Comparison of ENCODE assay signal across 8 cellular contexts in the genomic region with DNA sequence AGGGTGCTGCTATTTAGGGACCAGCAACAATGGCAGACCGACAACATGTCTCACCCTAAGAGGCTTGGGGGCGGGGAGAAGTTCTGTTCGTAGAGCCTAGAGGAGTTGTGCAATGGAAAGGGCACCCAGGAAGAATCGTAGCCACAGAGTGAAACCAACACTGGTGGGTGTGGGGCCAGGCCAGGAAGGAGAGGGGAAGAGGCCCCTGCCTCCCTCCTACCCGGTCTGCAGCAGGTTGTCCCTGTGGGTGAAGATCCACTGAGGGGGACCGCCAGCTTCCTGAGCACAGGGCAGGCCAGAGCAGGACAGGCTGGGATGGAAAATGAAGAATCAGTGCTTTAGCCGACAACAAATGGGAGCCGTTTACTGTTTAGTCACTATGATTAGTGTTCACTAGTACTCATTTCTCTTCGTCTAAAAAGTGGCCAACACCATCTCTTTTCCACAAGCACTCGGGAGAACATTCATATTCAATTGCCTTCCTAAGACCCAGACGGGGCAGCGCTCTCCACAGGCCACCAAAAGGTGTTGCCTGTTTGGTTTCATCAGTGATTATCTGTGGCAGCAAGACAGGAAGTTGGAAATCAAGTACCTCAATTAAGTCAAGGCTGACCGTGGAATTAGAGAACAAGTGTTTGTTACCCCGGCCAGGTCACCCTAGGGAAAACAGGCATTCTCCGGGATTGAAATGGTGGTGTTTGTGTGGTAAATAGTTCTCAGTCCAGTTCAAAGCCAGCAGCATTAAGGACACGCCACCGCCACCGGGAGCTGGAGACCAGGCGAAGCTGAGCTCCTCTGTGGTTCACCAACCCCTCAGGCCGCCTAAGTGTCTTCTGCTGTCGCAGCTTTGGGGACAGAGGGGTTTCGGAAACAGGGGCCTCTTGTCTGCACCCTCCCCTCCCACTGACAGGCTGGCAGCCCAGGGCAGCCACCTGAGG. TPM values are rescaled to one million over a fixed set of nuclear protein-coding genes. Genes with fewer than 3 reads are reported as not detected.
DNase-seq lines count a peak whose midpoint lies in the region; ATAC-seq and TF ChIP-seq lines count a peak whose summit lies in the region.

No MANE protein-coding gene starts in this region.

- no peaks in the 10 kb centered on the region for H3K9me3 ChIP-seq in right lobe of liver

- peaks cover 0 to 32% (median 6%) of the 10 kb centered on the region in 4 donors for H3K4me1 ChIP-seq in right lobe of liver

- no peak for TF ChIP-seq CTCF in AG04449 (IDR thresholded peaks at IDR 0.05; ENCODE audit: insufficient read depth, low read length, missing control alignments)
- TF ChIP-seq CTCF in MCF 10A (IDR thresholded peaks at IDR 0.05; ENCODE audit: unreplicated experiment), result no peak
- no peak for TF ChIP-seq CTCF in right lobe of liver (IDR thresholded peaks at IDR 0.05)

- CTCF ChIA-PET in AG04449 (lab: Yijun Ruan, JAX) (no interaction called here), MCF 10A (lab: Yijun Ruan, JAX) (no interaction called here)

- DNase-seq in AG04449 (ENCODE audit: low read depth, low spot score) (no peak), MCF 10A (ENCODE audit: unreplicated experiment) (no peak), right lobe of liver (no peak), NCI-H2029 (lab: John Stamatoyannopoulos, UW) (no peak), NCI-H1092 (lab: John Stamatoyannopoulos, UW) (no peak)
- peak; percentile 21 to 41 (median 28) for DNase-seq in stimulated activated CD4-positive, alpha-beta T cell treated with anti-CD3 and anti-CD28 coated beads, TNF-alpha, amount 100 ng/mL, for 4 hours (ENCODE audit: low read depth in 3 of 3)

- peaks cover 4% of the 10 kb centered on the region for H3K27me3 Mint-ChIP-seq in T-helper 1 cell treated with Interleukin-12 subunit alpha and Interleukin-12 subunit beta and Interleukin-4 antibody, amounts not matched to agents 30 μg/mL and 1 μg/mL, for 36 hours (ENCODE audit: low read depth)
- no peaks in the 10 kb centered on the region for H3K27me3 Mint-ChIP-seq in MCF 10A (ENCODE audit: insufficient read depth, unreplicated experiment)

- H3K27ac ChIP-seq in right lobe of liver, result peak overlapping the region; percentile 91 to 94 (median 94)

- ATAC-seq in HG02870 (IDR thresholded peaks at IDR 0.05; ENCODE audit: unreplicated experiment), result peak; percentile 5
- ATAC-seq in right lobe of liver, result peak in 3 of 4 donors; percentile 1 to 4 (median 3)

- intact Hi-C loops in MCF 10A (cut with micrococcal nuclease) (no loop called here), right lobe of liver (cut with DNase I) (no loop called here)

- no peaks in the 10 kb centered on the region for H3K9me3 Mint-ChIP-seq in T-helper 1 cell treated with Interleukin-12 subunit alpha and Interleukin-12 subunit beta and Interleukin-4 antibody, amounts not matched to agents 30 μg/mL and 1 μg/mL, for 36 hours
- H3K9me3 Mint-ChIP-seq in MCF 10A (ENCODE audit: unreplicated experiment), result no peaks in the 10 kb centered on the region

- POLR2A ChIA-PET in AG04449 (lab: Yijun Ruan, JAX), result no interaction called here
- POLR2A ChIA-PET in MCF 10A (lab: Yijun Ruan, JAX), result interaction anchor here (1.6 to 1.7 kb wide), 2 partner anchors 30 to 101 kb away, joined by 3 to 4 read pairs; no protein-coding TSS in a partner anchor

- H3K36me3 Mint-ChIP-seq in T-helper 1 cell treated with Interleukin-12 subunit alpha and Interleukin-12 subunit beta and Interleukin-4 antibody, amounts not matched to agents 30 μg/mL and 1 μg/mL, for 36 hours (ENCODE audit: low read depth), result peaks cover 4% of the 10 kb centered on the region
- H3K36me3 Mint-ChIP-seq in MCF 10A (ENCODE audit: insufficient read depth, unreplicated experiment), result no peaks in the 10 kb centered on the region

- peak overlapping the region; percentile 84 for H3K4me3 Mint-ChIP-seq in T-helper 1 cell treated with Interleukin-12 subunit alpha and Interleukin-12 subunit beta and Interleukin-4 antibody, amounts not matched to agents 30 μg/mL and 1 μg/mL, for 36 hours
- H3K4me3 Mint-ChIP-seq in MCF 10A (ENCODE audit: unreplicated experiment), result peak overlapping the region; percentile 85

- BruUV-seq in MCF 10A (replicated peaks; lab: Mats Ljungman, UMichigan), result TSS peak; percentile 53

- H3K27me3 ChIP-seq in right lobe of liver, result no peaks in the 10 kb centered on the region

- H3K4me1 Mint-ChIP-seq in T-helper 1 cell treated with Interleukin-12 subunit alpha and Interleukin-12 subunit beta and Interleukin-4 antibody, amounts not matched to agents 30 μg/mL and 1 μg/mL, for 36 hours (ENCODE audit: low read depth), result peaks cover 42% of the 10 kb centered on the region
- peaks cover 27% of the 10 kb centered on the region for H3K4me1 Mint-ChIP-seq in MCF 10A (ENCODE audit: insufficient read depth, unreplicated experiment)

- no peaks in the 10 kb centered on the region for H3K36me3 ChIP-seq in right lobe of liver

- TF ChIP-seq POLR2A in right lobe of liver (IDR thresholded peaks at IDR 0.05), result no peak

- H3K4me3 ChIP-seq in AG04449 (ENCODE audit: low read depth, low read length), result peak overlapping the region; percentile 70
- H3K4me3 ChIP-seq in right lobe of liver, result peak overlapping the region; percentile 81 to 90 (median 84)

- whole genome bisulfite sequencing in right lobe of liver (ENCODE audit: insufficient coverage, low coverage, low lambda C conversion rate, missing lambda C conversion rate), result 21% methylated on average over 11 of the region's 22 CpGs

- H3K27ac Mint-ChIP-seq in T-helper 1 cell treated with Interleukin-12 subunit alpha and Interleukin-12 subunit beta and Interleukin-4 antibody, amounts not matched to agents 30 μg/mL and 1 μg/mL, for 36 hours, result peak overlapping the region; percentile 93
- H3K27ac Mint-ChIP-seq in MCF 10A (ENCODE audit: low read depth, unreplicated experiment), result peak overlapping the region; percentile 79

RNA-seq across cellular contexts. Expression of a gene that starts 1.0 kb away (rescaled TPM):
- total RNA-seq in MCF 10A (2022) (41.2 and 42.7 TPM in 2 replicates), right lobe of liver (10 to 100 TPM; 24.3 to 57.4 (median 33.1) TPM)

Comparison
In these comparisons a context has a peak if more than half of its experiments do, and no peak if none do; other contexts are left out.
1. DNase-seq: peak in stimulated activated CD4-positive, alpha-beta T cell treated with anti-CD3 and anti-CD28 coated beads, TNF-alpha, amount 100 ng/mL, for 4 hours (3 of 3); none in AG04449 (single experiment), MCF 10A (single experiment), right lobe of liver (0 of 3), NCI-H2029 (single experiment) and NCI-H1092 (single experiment).